31 cellular contexts compared by ENCODE assay signal in genomic region chr20:5789827-5790226, GRCh38.
"Had no signal": no experiment of that assay in that cellular context is flagged by ENCODE, and none has a peak within 500 bp of the region (broad histone marks: within the 10 kb centered on the region; RNA-seq: fewer than 3 reads in every experiment).

No MANE protein-coding gene starts in this region.

- H3K4me1 Mint-ChIP-seq: activated T-helper 17 cell treated with anti-CD3 and anti-CD28 coated beads, Interleukin-2, amount 50 U/mL, for 72 hours; stimulated activated effector memory CD8-positive, alpha-beta T cell treated with anti-CD3 and anti-CD28 coated beads, Interleukin-12 subunit alpha, Interleukin-12 subunit beta, amount 100 ng/mL, for 72 hours had no signal

- H3K9me3 Mint-ChIP-seq: activated CD4-positive, alpha-beta memory T cell treated with anti-CD3 and anti-CD28 coated beads, Interleukin-2, amount 10 ng/mL, durations not matched to agents 7 days and 5 days; activated CD4-positive, alpha-beta T cell treated with anti-CD3 and anti-CD28 coated beads, Interleukin-2, amount 10 ng/mL, durations not matched to agents 24 days and 14 days; activated T-cell treated with anti-CD3 and anti-CD28 coated beads, Interleukin-2, amount 50 U/mL, for 4 hours; activated T-helper 17 cell treated with anti-CD3 and anti-CD28 coated beads, Interleukin-2, amount 50 U/mL, for 72 hours; effector memory CD8-positive, alpha-beta T cell; nephron; stimulated activated effector memory CD8-positive, alpha-beta T cell treated with anti-CD3 and anti-CD28 coated beads, Interleukin-12 subunit alpha, Interleukin-12 subunit beta, amount 100 ng/mL, for 72 hours; T-helper 1 cell treated with Interleukin-12 subunit alpha and Interleukin-12 subunit beta and Interleukin-4 antibody, amounts not matched to agents 30 μg/mL and 1 μg/mL, for 36 hours had no signal

- H3K27ac Mint-ChIP-seq: activated CD4-positive, alpha-beta memory T cell treated with anti-CD3 and anti-CD28 coated beads, Interleukin-2, amount 10 ng/mL, durations not matched to agents 7 days and 5 days; activated CD4-positive, alpha-beta T cell treated with anti-CD3 and anti-CD28 coated beads, Interleukin-2, amount 10 ng/mL, durations not matched to agents 24 days and 14 days; activated T-helper 17 cell treated with anti-CD3 and anti-CD28 coated beads, Interleukin-2, amount 50 U/mL, for 72 hours; effector memory CD8-positive, alpha-beta T cell; stimulated activated effector memory CD8-positive, alpha-beta T cell treated with anti-CD3 and anti-CD28 coated beads, Interleukin-12 subunit alpha, Interleukin-12 subunit beta, amount 100 ng/mL, for 72 hours; T-helper 1 cell treated with Interleukin-12 subunit alpha and Interleukin-12 subunit beta and Interleukin-4 antibody, amounts not matched to agents 30 μg/mL and 1 μg/mL, for 36 hours had no signal

- H3K36me3 ChIP-seq: brain microvascular endothelial cell, left lung, pancreas, prostate gland, suprapubic skin, WERI-Rb-1 had no signal

- H3K4me3 ChIP-seq: heart right ventricle, left lung, lung, pancreas, prostate gland, skin epidermis, suprapubic skin, tibial artery had no signal

- H3K9me3 ChIP-seq: heart right ventricle, left lung, pancreas, prostate gland, suprapubic skin, tibial artery had no signal

- H3K27me3 ChIP-seq: brain microvascular endothelial cell, heart right ventricle, left lung, pancreas, suprapubic skin, tibial artery had no signal

- H3K4me3 Mint-ChIP-seq: activated CD4-positive, alpha-beta memory T cell treated with anti-CD3 and anti-CD28 coated beads, Interleukin-2, amount 10 ng/mL, durations not matched to agents 7 days and 5 days; activated CD4-positive, alpha-beta T cell treated with anti-CD3 and anti-CD28 coated beads, Interleukin-2, amount 10 ng/mL, durations not matched to agents 24 days and 14 days; activated T-cell treated with anti-CD3 and anti-CD28 coated beads, Interleukin-2, amount 50 U/mL, for 4 hours; activated T-helper 17 cell treated with anti-CD3 and anti-CD28 coated beads, Interleukin-2, amount 50 U/mL, for 72 hours; effector memory CD8-positive, alpha-beta T cell; nephron; stimulated activated effector memory CD8-positive, alpha-beta T cell treated with anti-CD3 and anti-CD28 coated beads, Interleukin-12 subunit alpha, Interleukin-12 subunit beta, amount 100 ng/mL, for 72 hours; T-helper 1 cell treated with Interleukin-12 subunit alpha and Interleukin-12 subunit beta and Interleukin-4 antibody, amounts not matched to agents 30 μg/mL and 1 μg/mL, for 36 hours had no signal

- H3K27me3 Mint-ChIP-seq: activated CD4-positive, alpha-beta memory T cell treated with anti-CD3 and anti-CD28 coated beads, Interleukin-2, amount 10 ng/mL, durations not matched to agents 7 days and 5 days; activated CD4-positive, alpha-beta T cell treated with anti-CD3 and anti-CD28 coated beads, Interleukin-2, amount 10 ng/mL, durations not matched to agents 24 days and 14 days; activated T-helper 17 cell treated with anti-CD3 and anti-CD28 coated beads, Interleukin-2, amount 50 U/mL, for 72 hours; effector memory CD8-positive, alpha-beta T cell had no signal

- ATAC-seq: activated T-cell treated with anti-CD3 and anti-CD28 coated beads, Interleukin-2, amount 50 U/mL, for 4 hours; activated T-helper 17 cell treated with anti-CD3 and anti-CD28 coated beads, Interleukin-2, amount 50 U/mL, for 72 hours; effector memory CD8-positive, alpha-beta T cell; left lung; pancreas; sciatic nerve; stimulated activated effector memory CD8-positive, alpha-beta T cell treated with anti-CD3 and anti-CD28 coated beads, Interleukin-12 subunit alpha, Interleukin-12 subunit beta, amount 100 ng/mL, for 72 hours had no signal

- DNase-seq: activated CD4-positive, alpha-beta memory T cell treated with anti-CD3 and anti-CD28 coated beads, Interleukin-2, amount 10 ng/mL, durations not matched to agents 7 days and 5 days; activated CD4-positive, alpha-beta T cell treated with anti-CD3 and anti-CD28 coated beads, Interleukin-2, amount 10 ng/mL, durations not matched to agents 24 days and 14 days; activated CD4-positive, CD25-positive, alpha-beta regulatory T cell treated with anti-CD3 and anti-CD28 coated beads, Interleukin-2, amount 50 U/mL, for 72 hours; activated CD8-positive, alpha-beta memory T cell treated with anti-CD3 and anti-CD28 coated beads, Interleukin-2, amount 50 U/mL, for 48 hours; activated gamma-delta T cell treated with Interleukin-2 at 50 U/mL for 16 hours; activated naive CD4-positive, alpha-beta T cell treated with anti-CD3 and anti-CD28 coated beads, Interleukin-2, amount 50 U/mL, for 16 hours; activated T-cell treated with anti-CD3 and anti-CD28 coated beads, Interleukin-2, amount 50 U/mL, for 4 hours; amniotic stem cell; brain microvascular endothelial cell; cortex of kidney; effector memory CD8-positive, alpha-beta T cell; foreskin fibroblast; heart right ventricle; left lung; mesendoderm; pancreas; retina; stimulated activated CD4-positive, alpha-beta T cell treated with anti-CD3 and anti-CD28 coated beads, Interleukin-4, amount 100 ng/mL, for 24 hours; SW 1271; T-helper 9 cell; tibial artery; WERI-Rb-1 had no signal

- H3K27ac ChIP-seq: brain microvascular endothelial cell, heart right ventricle, pancreas, prostate gland, skin epidermis, suprapubic skin, tibial artery, WERI-Rb-1 had no signal
